Comparison of ENCODE assay signal across 20 cellular contexts in genomic region chr1:241772932-241773500, GRCh38.
DNase-seq lines count a peak whose midpoint lies in the region; ATAC-seq, FAIRE-seq and TF ChIP-seq lines count a peak whose summit lies in the region.
"Had no signal": no experiment of that assay in that cellular context is flagged by ENCODE, and none has a peak within 500 bp of the region (broad histone marks: within the 10 kb centered on the region; RNA-seq: fewer than 3 reads in every experiment).

No MANE protein-coding gene starts in this region.

- H3K9me1 ChIP-seq in IMR-90 (ENCODE audit: insufficient read depth, low read length), result no peaks in the 10 kb centered on the region

- no peak overlapping the region for H3K4me3 Mint-ChIP-seq in mesothelial cell of epicardium
- H3K4me3 Mint-ChIP-seq: B cell; CD4-positive, CD25-positive, alpha-beta regulatory T cell; CD8-positive, alpha-beta T cell had no signal

- TF ChIP-seq POLR2A in A549 (IDR thresholded peaks at IDR 0.05; ENCODE audit: low read length) (no peak), IMR-90 (IDR thresholded peaks at IDR 0.05; ENCODE audit: low read depth, low read length) (no peak)

- DNase-seq in A549 (ENCODE audit: low read depth in 1 of 2, low spot score in 1 of 2) (no peak), IMR-90 (no peak), mesothelial cell of epicardium (ENCODE audit: low spot score in 2 of 2, unreplicated experiment in 2 of 2) (no peak), NCI-H1436 (lab: John Stamatoyannopoulos, UW) (no peak)
- no peak for DNase-seq in stimulated activated CD4-positive, alpha-beta T cell treated with anti-CD3 and anti-CD28 coated beads, Interleukin-4, amount 100 ng/mL, for 24 hours
- DNase-seq: Caco-2; CD4-positive, CD25-positive, alpha-beta regulatory T cell; CD8-positive, alpha-beta T cell; DMS153; DND-41; GM23248; H7; HCEC 1CT had no signal

- no peak overlapping the region for H2BK15ac ChIP-seq in IMR-90 (ENCODE audit: low read depth, low read length)

- H4K91ac ChIP-seq in IMR-90 (ENCODE audit: insufficient read depth, low read depth, low read length), result no peak overlapping the region

- no peak for TF ChIP-seq CTCF in A549 (IDR thresholded peaks at IDR 0.05)
- no peak for TF ChIP-seq CTCF in IMR-90 (conservative IDR thresholded peaks at IDR 0.05; ENCODE audit: low read depth, low read length)
- no peak for TF ChIP-seq CTCF in mesothelial cell of epicardium (IDR thresholded peaks at IDR 0.05; ENCODE audit: unreplicated experiment)

- H3K9me3 ChIP-seq in A549 (no peaks in the 10 kb centered on the region), IMR-90 (ENCODE audit: control insufficient read depth, insufficient read depth, low read length) (no peaks in the 10 kb centered on the region)
- H3K9me3 ChIP-seq: BLaER1, Caco-2 had no signal

- H3K23ac ChIP-seq in IMR-90 (ENCODE audit: low read depth, low read length), result no peak overlapping the region

- H2BK120ac ChIP-seq in IMR-90 (ENCODE audit: low read depth, low read length), result no peak overlapping the region

- dilution Hi-C loops in IMR-90 (cut with HindIII; ENCODE audit: low sequenced_read_pairs, unreplicated experiment), result no loop called here

- no peak overlapping the region for H3K56ac ChIP-seq in IMR-90 (ENCODE audit: extremely low read depth, insufficient read depth, low read length)

- peaks cover 4% of the 10 kb centered on the region for H3K9me3 Mint-ChIP-seq in mesothelial cell of epicardium
- H3K9me3 Mint-ChIP-seq: CD4-positive, CD25-positive, alpha-beta regulatory T cell; CD8-positive, alpha-beta T cell had no signal

- H3K27me3 Mint-ChIP-seq in mesothelial cell of epicardium (ENCODE audit: low read depth), result no peaks in the 10 kb centered on the region

- no peak overlapping the region for H4K8ac ChIP-seq in IMR-90 (ENCODE audit: low read depth in 2 of 2, low read length in 2 of 2)

- no peaks in the 10 kb centered on the region for H3K4me1 ChIP-seq in A549
- no peaks in the 10 kb centered on the region for H3K4me1 ChIP-seq in IMR-90 (ENCODE audit: control insufficient read depth, insufficient read depth, low read length)
- H3K4me1 ChIP-seq: BLaER1 had no signal

- ATAC-seq in A549 (no peak), IMR-90 (ENCODE audit: low read depth) (no peak), GM21529 (IDR thresholded peaks at IDR 0.05; ENCODE audit: unreplicated experiment) (no peak)
- ATAC-seq: CD8-positive, alpha-beta T cell had no signal

- H3K79me1 ChIP-seq in IMR-90 (ENCODE audit: low read depth in 1 of 2, low read length in 2 of 2), result no peaks in the 10 kb centered on the region

- 95% methylated on average over 4 of the region's 4 CpGs for WGBS in A549 (ENCODE audit: missing lambda C conversion rate)
- 100% methylated on average over 2 of the region's 4 CpGs; no CpG with 5 or more reads in 1 of the 2 experiments for WGBS in IMR-90 (ENCODE audit: extremely low coverage in 2 of 2, insufficient read length in 1 of 2), 2 experiments

- H3K36me3 ChIP-seq in IMR-90 (ENCODE audit: control insufficient read depth, insufficient read depth, low read length), result no peaks in the 10 kb centered on the region
- H3K36me3 ChIP-seq: BLaER1 had no signal

- H3K4me1 Mint-ChIP-seq in mesothelial cell of epicardium, result peaks cover 34% of the 10 kb centered on the region
- H3K4me1 Mint-ChIP-seq: B cell had no signal

- TF ChIP-seq EP300 in A549 (IDR thresholded peaks at IDR 0.05), result no peak

- H3K27ac ChIP-seq in A549 (no peak overlapping the region), IMR-90 (ENCODE audit: insufficient read depth, low read length) (no peak overlapping the region)
- H3K27ac ChIP-seq: BLaER1, C4-2B, GM23248 had no signal

- peaks cover 2% of the 10 kb centered on the region for H3K27me3 ChIP-seq in IMR-90 (ENCODE audit: control insufficient read depth, insufficient read depth, low read length)
- H3K27me3 ChIP-seq: BLaER1 had no signal

- in situ Hi-C loops in IMR-90 (cut with MboI; ENCODE audit: low sequenced_read_pairs), result no loop called here

- CTCF ChIA-PET in A549 (lab: Yijun Ruan, JAX), result no interaction called here
- CTCF ChIA-PET in IMR-90 (lab: Yijun Ruan, JAX), result interaction anchor here (1.4 kb wide), 1 partner anchor 13 kb away, joined by 3 read pairs; no protein-coding TSS in a partner anchor

- FAIRE-seq in A549 (lab: Jason Lieb, UNC), result no peak
- FAIRE-seq: G401.6, GM12892, H1 had no signal

- no peak overlapping the region for H2BK20ac ChIP-seq in IMR-90 (ENCODE audit: low read depth, low read length)

- H3K4me2 ChIP-seq in A549 (no peak overlapping the region), IMR-90 (ENCODE audit: low read depth, low read length) (no peak overlapping the region)
- H3K4me2 ChIP-seq: BLaER1 had no signal

- no peak overlapping the region for H4K5ac ChIP-seq in IMR-90 (ENCODE audit: low read depth, low read length)

- no peak overlapping the region for H3K14ac ChIP-seq in IMR-90 (replicated peaks; ENCODE audit: low read depth, low read length)

- H2BK5ac ChIP-seq in IMR-90 (ENCODE audit: low read depth, low read length, poor library complexity, severe bottlenecking), result no peak overlapping the region

- H3K18ac ChIP-seq in IMR-90 (ENCODE audit: low read depth, low read length), result no peak overlapping the region

- BruUV-seq in IMR-90 (replicated peaks; lab: Mats Ljungman, UMichigan), result no TSS peak

- H2AK9ac ChIP-seq in IMR-90 (replicated peaks; ENCODE audit: low read depth, low read length, poor library complexity), result no peak overlapping the region

- no peak overlapping the region for H3K9ac ChIP-seq in IMR-90 (ENCODE audit: low read depth, low read length)
- H3K9ac ChIP-seq: BLaER1, GM23248 had no signal

- H3K36me3 Mint-ChIP-seq in mesothelial cell of epicardium, result no peaks in the 10 kb centered on the region
- H3K36me3 Mint-ChIP-seq: CD4-positive, CD25-positive, alpha-beta regulatory T cell; CD8-positive, alpha-beta T cell had no signal

- POLR2A ChIA-PET in A549 (lab: Yijun Ruan, JAX), result no interaction called here
- POLR2A ChIA-PET in IMR-90 (lab: Charles Lee; ENCODE audit: unreplicated experiment), result no interaction called here

- no peak overlapping the region for H2AK5ac ChIP-seq in IMR-90 (ENCODE audit: low read depth, low read length)

- H3K4me3 ChIP-seq in A549, result no peak overlapping the region
- H3K4me3 ChIP-seq in IMR-90 (ENCODE audit: insufficient read depth, low read depth, low read length), result no peak overlapping the region
- H3K4me3 ChIP-seq: BLaER1, GM23248 had no signal

- H4K20me1 ChIP-seq in IMR-90 (ENCODE audit: insufficient read depth, low read length), result no peaks in the 10 kb centered on the region
- H4K20me1 ChIP-seq: BLaER1 had no signal

- TF ChIP-seq RAD21 in A549 (conservative IDR thresholded peaks at IDR 0.05 in 1 of 2, IDR thresholded peaks at IDR 0.05 in 1 of 2) (no peak), IMR-90 (IDR thresholded peaks at IDR 0.05; ENCODE audit: low read length) (no peak)

- intact Hi-C loops in IMR-90 (cut with micrococcal nuclease), result no loop called here

- H3K27ac Mint-ChIP-seq in mesothelial cell of epicardium, result peak overlapping the region; percentile 25
- H3K27ac Mint-ChIP-seq: B cell; CD4-positive, CD25-positive, alpha-beta regulatory T cell; CD8-positive, alpha-beta T cell had no signal

- H2AFZ ChIP-seq in IMR-90 (replicated peaks; ENCODE audit: low read length, poor library complexity), result no peak overlapping the region
- H2AFZ ChIP-seq: GM23248 had no signal

- H3K4ac ChIP-seq in IMR-90 (ENCODE audit: low read depth, low read length), result no peak overlapping the region

TF ChIP-seq in A549, 52 proteins besides CTCF, POLR2A, EP300 and RAD21:
- TF ChIP-seq MYC (IDR thresholded peaks at IDR 0.05; ENCODE audit: borderline replicate concordance, low read length) (no peak), RARB (CRISPR knock-in tag; IDR thresholded peaks at IDR 0.05) (no peak), PHF8 (IDR thresholded peaks at IDR 0.05; ENCODE audit: borderline replicate concordance, low read depth) (no peak), NR3C1 (IDR thresholded peaks at IDR 0.05) (no peak), ZFP36 (IDR thresholded peaks at IDR 0.05; ENCODE audit: borderline replicate concordance, partially characterized antibody) (no peak), NPAS2 (CRISPR knock-in tag; IDR thresholded peaks at IDR 0.05; ENCODE audit: borderline replicate concordance) (no peak), MAFK (IDR thresholded peaks at IDR 0.05; ENCODE audit: partially characterized antibody) (peak; percentile 76)
- TF ChIP-seq, protein P1, sequence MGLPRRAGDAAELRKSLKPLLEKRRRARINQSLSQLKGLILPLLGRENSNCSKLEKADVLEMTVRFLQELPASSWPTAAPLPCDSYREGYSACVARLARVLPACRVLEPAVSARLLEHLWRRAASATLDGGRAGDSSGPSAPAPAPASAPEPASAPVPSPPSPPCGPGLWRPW (IDR thresholded peaks at IDR 0.05), result no peak

TF ChIP-seq in IMR-90, 13 proteins besides CTCF, POLR2A, EP300 and RAD21:
- TF ChIP-seq MAFK (IDR thresholded peaks at IDR 0.05; ENCODE audit: low read depth, low read length) (peak; percentile 22; the same call in 1 of the 2 replicates), RCOR1 (IDR thresholded peaks at IDR 0.05; ENCODE audit: insufficient replicate concordance, low read length) (no peak)
